ENCODE assay signal across 30 cellular contexts in the genomic region with DNA sequence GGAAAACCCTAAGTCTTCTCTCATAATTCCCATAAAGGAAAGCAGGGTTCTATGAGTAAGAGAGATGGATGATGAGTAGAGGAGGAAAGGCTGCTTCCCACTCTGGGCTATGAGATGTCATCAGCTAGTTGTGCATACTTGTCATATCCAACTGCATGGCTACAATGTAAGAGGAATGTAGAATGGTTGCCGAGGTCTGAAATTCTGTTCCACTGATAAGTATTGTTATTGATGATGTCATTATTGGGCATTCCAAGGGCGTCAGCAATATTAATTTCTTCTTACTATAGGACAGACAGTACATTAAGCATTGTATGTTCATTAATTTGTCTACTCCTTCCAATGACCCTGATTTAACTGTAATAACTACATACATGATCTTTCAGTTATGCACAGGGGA.
"Had no signal": no experiment of that assay in that cellular context is flagged by ENCODE, and none has a peak within 500 bp of the region (broad histone marks: within the 10 kb centered on the region; RNA-seq: fewer than 3 reads in every experiment).

No MANE protein-coding gene starts in this region.

- H3K4me1 ChIP-seq: ascending aorta had no signal

- FAIRE-seq: bronchial epithelial cell, TTC549 had no signal

- ATAC-seq: activated CD8-positive, alpha-beta T cell treated with anti-CD3 and anti-CD28 coated beads for 36 hours; activated naive CD8-positive, alpha-beta T cell treated with anti-CD3 and anti-CD28 coated beads, Interleukin-2, amount 50 U/mL, for 24 hours; activated T-helper 17 cell treated with anti-CD3 and anti-CD28 coated beads, Interleukin-2, amount 50 U/mL, for 72 hours had no signal

- DNase-seq: activated B cell treated with CpG ODN at 0.5 μM for 24 hours; activated CD4-positive, alpha-beta memory T cell treated with anti-CD3 and anti-CD28 coated beads for 36 hours; activated CD4-positive, alpha-beta T cell treated with anti-CD3 and anti-CD28 coated beads for 4 hours; activated CD4-positive, alpha-beta T cell treated with anti-CD3 and anti-CD28 coated beads, Interleukin-2, amount 10 ng/mL, durations not matched to agents 24 days and 14 days; activated CD4-positive, alpha-beta T cell treated with anti-CD3 and anti-CD28 coated beads, Interleukin-2, amount 50 U/mL, for 1 hour; activated CD4-positive, alpha-beta T cell treated with anti-CD3 and anti-CD28 coated beads, Interleukin-2, amount 50 U/mL, for 4 hours; activated CD4-positive, CD25-positive, alpha-beta regulatory T cell treated with anti-CD3 and anti-CD28 coated beads, Interleukin-2, amount 50 U/mL, for 72 hours; activated CD8-positive, alpha-beta memory T cell treated with anti-CD3 and anti-CD28 coated beads, Interleukin-2, amount 50 U/mL, for 4 hours; activated CD8-positive, alpha-beta T cell treated with anti-CD3 and anti-CD28 coated beads for 36 hours; activated effector memory CD4-positive, alpha-beta T cell treated with anti-CD3 and anti-CD28 coated beads, Interleukin-2, amount 50 U/mL, for 16 hours; activated naive CD4-positive, alpha-beta T cell treated with anti-CD3 and anti-CD28 coated beads, Interleukin-2, amount 10 ng/mL, durations not matched to agents 7 days and 5 days; activated naive CD4-positive, alpha-beta T cell treated with Interleukin-2 at 50 U/mL for 16 hours; activated naive CD8-positive, alpha-beta T cell treated with anti-CD3 and anti-CD28 coated beads, Interleukin-2, amount 10 ng/mL, durations not matched to agents 7 days and 5 days; activated naive CD8-positive, alpha-beta T cell treated with anti-CD3 and anti-CD28 coated beads, Interleukin-2, amount 50 U/mL, for 24 hours; activated T-cell treated with anti-CD3 and anti-CD28 coated beads for 4 hours; activated T-cell treated with anti-CD3 and anti-CD28 coated beads, Interleukin-2, amount 50 U/mL, for 24 hours; activated T-cell treated with anti-CD3 and anti-CD28 coated beads, Interleukin-2, amount 50 U/mL, for 48 hours; amygdala; anterior cingulate cortex; caudate nucleus; cerebellar nuclear complex; T-helper 1 cell; T-helper 2 cell; T-helper 9 cell had no signal

- H3K36me3 ChIP-seq: ascending aorta, cardiac muscle cell had no signal

- H3K27me3 ChIP-seq: ascending aorta, cardiac muscle cell had no signal

- H3K4me3 ChIP-seq: ascending aorta, cardiac muscle cell had no signal

- H3K27ac ChIP-seq: ascending aorta, cardiac muscle cell, VCaP had no signal
